ENCODE assay signal across 1 cellular context in the genomic region with DNA sequence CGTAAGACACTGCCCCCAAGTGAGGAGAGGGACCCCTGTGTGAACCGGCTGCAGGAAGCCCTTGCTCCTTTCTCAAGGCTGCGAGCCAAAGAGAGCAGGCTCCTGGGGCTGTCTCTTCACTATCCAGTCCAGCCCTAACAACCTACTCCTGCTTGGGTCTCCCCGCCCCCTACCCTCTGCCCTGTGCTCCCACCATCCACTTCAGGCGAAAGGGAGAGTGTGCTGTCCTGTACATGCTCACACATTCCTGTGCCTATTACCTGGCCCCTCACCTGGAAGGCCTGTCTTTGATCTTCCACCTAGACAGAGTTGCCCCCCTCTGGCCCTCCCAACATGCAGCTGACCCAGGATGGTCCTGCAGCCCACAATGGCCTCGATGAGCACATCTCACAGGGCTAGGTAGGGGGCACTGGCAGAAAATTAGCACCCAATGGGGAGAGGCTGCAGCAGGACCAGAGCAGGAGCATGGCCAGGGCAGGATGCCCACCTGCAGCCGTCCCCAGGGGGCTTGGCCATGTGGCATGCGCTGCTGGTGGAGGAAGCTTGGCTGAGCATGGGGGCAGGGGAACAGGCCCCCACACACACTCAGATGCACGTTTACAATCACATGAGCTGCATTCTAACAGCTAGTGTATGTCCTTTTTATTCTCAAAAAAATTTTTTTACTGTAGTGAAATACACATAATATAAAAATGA.
TF ChIP-seq lines count a peak whose summit lies in the region.

No MANE protein-coding gene starts in this region.

TF ChIP-seq in K562, 482 proteins besides CTCF, POLR2A, EP300 and RAD21 (continued from another document):
- TF ChIP-seq, protein P1, sequence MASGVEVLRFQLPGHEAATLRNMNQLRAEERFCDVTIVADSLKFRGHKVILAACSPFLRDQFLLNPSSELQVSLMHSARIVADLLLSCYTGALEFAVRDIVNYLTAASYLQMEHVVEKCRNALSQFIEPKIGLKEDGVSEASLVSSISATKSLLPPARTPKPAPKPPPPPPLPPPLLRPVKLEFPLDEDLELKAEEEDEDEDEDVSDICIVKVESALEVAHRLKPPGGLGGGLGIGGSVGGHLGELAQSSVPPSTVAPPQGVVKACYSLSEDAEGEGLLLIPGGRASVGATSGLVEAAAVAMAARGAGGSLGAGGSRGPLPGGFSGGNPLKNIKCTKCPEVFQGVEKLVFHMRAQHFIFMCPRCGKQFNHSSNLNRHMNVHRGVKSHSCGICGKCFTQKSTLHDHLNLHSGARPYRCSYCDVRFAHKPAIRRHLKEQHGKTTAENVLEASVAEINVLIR (CRISPR knock-in tag; IDR thresholded peaks at IDR 0.05), result no peak
- TF ChIP-seq, protein P2, sequence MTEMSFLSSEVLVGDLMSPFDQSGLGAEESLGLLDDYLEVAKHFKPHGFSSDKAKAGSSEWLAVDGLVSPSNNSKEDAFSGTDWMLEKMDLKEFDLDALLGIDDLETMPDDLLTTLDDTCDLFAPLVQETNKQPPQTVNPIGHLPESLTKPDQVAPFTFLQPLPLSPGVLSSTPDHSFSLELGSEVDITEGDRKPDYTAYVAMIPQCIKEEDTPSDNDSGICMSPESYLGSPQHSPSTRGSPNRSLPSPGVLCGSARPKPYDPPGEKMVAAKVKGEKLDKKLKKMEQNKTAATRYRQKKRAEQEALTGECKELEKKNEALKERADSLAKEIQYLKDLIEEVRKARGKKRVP (CRISPR knock-in tag; IDR thresholded peaks at IDR 0.05), result no peak
- TF ChIP-seq ESRRA (IDR thresholded peaks at IDR 0.05; ENCODE audit: borderline replicate concordance, low read depth) (no peak), BRD4 (IDR thresholded peaks at IDR 0.05) (no peak), CBX5 (IDR thresholded peaks at IDR 0.05; ENCODE audit: borderline replicate concordance, low read depth) (no peak), PRPF4 (IDR thresholded peaks at IDR 0.05; ENCODE audit: insufficient read depth, low read depth, low read length, poor library complexity, severe bottlenecking) (no peak), EGR1 (conservative IDR thresholded peaks at IDR 0.05) (no peak), CBFA2T3 (IDR thresholded peaks at IDR 0.05) (no peak), RBM15 (IDR thresholded peaks at IDR 0.05; ENCODE audit: insufficient read depth, low read length) (no peak), SMAD4 (CRISPR knock-in tag; conservative IDR thresholded peaks at IDR 0.05) (no peak), MTA2 (IDR thresholded peaks at IDR 0.05; ENCODE audit: low read depth) (no peak), ZNF77 (CRISPR knock-in tag; IDR thresholded peaks at IDR 0.05) (no peak), ZNF764 (CRISPR knock-in tag; IDR thresholded peaks at IDR 0.05; ENCODE audit: low read depth) (no peak)
- TF ChIP-seq, protein P3, sequence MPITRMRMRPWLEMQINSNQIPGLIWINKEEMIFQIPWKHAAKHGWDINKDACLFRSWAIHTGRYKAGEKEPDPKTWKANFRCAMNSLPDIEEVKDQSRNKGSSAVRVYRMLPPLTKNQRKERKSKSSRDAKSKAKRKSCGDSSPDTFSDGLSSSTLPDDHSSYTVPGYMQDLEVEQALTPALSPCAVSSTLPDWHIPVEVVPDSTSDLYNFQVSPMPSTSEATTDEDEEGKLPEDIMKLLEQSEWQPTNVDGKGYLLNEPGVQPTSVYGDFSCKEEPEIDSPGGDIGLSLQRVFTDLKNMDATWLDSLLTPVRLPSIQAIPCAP (CRISPR knock-in tag; IDR thresholded peaks at IDR 0.05; ENCODE audit: borderline replicate concordance), result no peak
- TF ChIP-seq, protein P4, sequence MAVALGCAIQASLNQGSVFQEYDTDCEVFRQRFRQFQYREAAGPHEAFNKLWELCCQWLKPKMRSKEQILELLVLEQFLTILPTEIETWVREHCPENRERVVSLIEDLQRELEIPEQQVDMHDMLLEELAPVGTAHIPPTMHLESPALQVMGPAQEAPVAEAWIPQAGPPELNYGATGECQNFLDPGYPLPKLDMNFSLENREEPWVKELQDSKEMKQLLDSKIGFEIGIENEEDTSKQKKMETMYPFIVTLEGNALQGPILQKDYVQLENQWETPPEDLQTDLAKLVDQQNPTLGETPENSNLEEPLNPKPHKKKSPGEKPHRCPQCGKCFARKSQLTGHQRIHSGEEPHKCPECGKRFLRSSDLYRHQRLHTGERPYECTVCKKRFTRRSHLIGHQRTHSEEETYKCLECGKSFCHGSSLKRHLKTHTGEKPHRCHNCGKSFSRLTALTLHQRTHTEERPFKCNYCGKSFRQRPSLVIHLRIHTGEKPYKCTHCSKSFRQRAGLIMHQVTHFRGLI (CRISPR knock-in tag; IDR thresholded peaks at IDR 0.05), result no peak
